ENCODE assay signal across 29 cellular contexts in genomic region chr9:14524881-14525515, GRCh38.
A peak's percentile ranks its signal among the peaks of the same experiment; 100 is the strongest.
DNase-seq lines count a peak whose midpoint lies in the region; ATAC-seq and TF ChIP-seq lines count a peak whose summit lies in the region.
"Had no signal": no experiment of that assay in that cellular context is flagged by ENCODE, and none has a peak within 500 bp of the region (broad histone marks: within the 10 kb centered on the region; RNA-seq: fewer than 3 reads in every experiment).

No MANE protein-coding gene starts in this region.

- TF ChIP-seq CTCF in upper lobe of right lung (IDR thresholded peaks at IDR 0.05) (no peak), Peyer's patch (IDR thresholded peaks at IDR 0.05) (no peak)

- H3K9me3 ChIP-seq in upper lobe of right lung: no peaks in the 10 kb centered on the region
- H3K9me3 ChIP-seq in Peyer's patch: no peaks in the 10 kb centered on the region
- H3K9me3 ChIP-seq: heart right ventricle, MG63, pancreas, stomach, thyroid gland had no signal

- no peak for TF ChIP-seq POLR2A in Peyer's patch (IDR thresholded peaks at IDR 0.05)

- DNase-seq in NCI-H748 (lab: John Stamatoyannopoulos, UW; ENCODE audit: unreplicated experiment) (peak; percentile 16), NCI-H748 treated with DMSO at 0.1 percent for 48 hours (lab: John Stamatoyannopoulos, UW) (no peak), NCI-H187 (lab: John Stamatoyannopoulos, UW) (peak; percentile 56 to 72), OCI-M1 (lab: John Stamatoyannopoulos, UW) (peak; percentile 11), upper lobe of right lung (no peak), Peyer's patch (no peak)
- DNase-seq: activated CD8-positive, alpha-beta T cell treated with anti-CD3 and anti-CD28 coated beads, Interleukin-2, amount 10 ng/mL, durations not matched to agents 7 days and 5 days; aorta; CD8-positive, alpha-beta T cell; DMS153; endodermal cell; foreskin fibroblast; GDM1; H7; heart right ventricle; KG1; mammary epithelial cell; MG63; NCI-H524 treated with DMSO at 0.1 percent for 48 hours; pancreas; small intestine; stimulated activated CD4-positive, alpha-beta T cell treated with anti-CD3 and anti-CD28 coated beads, Interleukin-1b, Interleukin-23, amount 100 ng/mL, for 48 hours; stimulated activated CD8-positive, alpha-beta memory T cell treated with anti-CD3 and anti-CD28 coated beads, Interleukin-4, amount 100 ng/mL, for 48 hours; stomach; T-helper 2 cell; thyroid gland had no signal

- H3K4me1 ChIP-seq in upper lobe of right lung: no peaks in the 10 kb centered on the region
- no peaks in the 10 kb centered on the region for H3K4me1 ChIP-seq in Peyer's patch
- H3K4me1 ChIP-seq: pancreas, stomach, thyroid gland had no signal

- ATAC-seq in upper lobe of right lung (peak; percentile 76), HG02938 (IDR thresholded peaks at IDR 0.05; ENCODE audit: unreplicated experiment) (no peak), HG03521 (IDR thresholded peaks at IDR 0.05; ENCODE audit: unreplicated experiment) (no peak)
- ATAC-seq: activated CD8-positive, alpha-beta T cell treated with anti-CD3 and anti-CD28 coated beads, Interleukin-2, amount 10 ng/mL, durations not matched to agents 7 days and 5 days; CD8-positive, alpha-beta T cell; esophagus mucosa; heart right ventricle; pancreas had no signal

- intact Hi-C loops in upper lobe of right lung (cut with DNase I): no loop called here

- H3K4me3 ChIP-seq in upper lobe of right lung (no peak overlapping the region), Peyer's patch (no peak overlapping the region)
- H3K4me3 ChIP-seq: heart right ventricle, MG63, pancreas, stomach, thyroid gland had no signal

- no peak overlapping the region for H3K27ac ChIP-seq in upper lobe of right lung
- H3K27ac ChIP-seq in Peyer's patch: no peak overlapping the region
- H3K27ac ChIP-seq: heart right ventricle, pancreas, stomach, thyroid gland had no signal

- H3K27me3 ChIP-seq in upper lobe of right lung: no peaks in the 10 kb centered on the region
- H3K27me3 ChIP-seq in Peyer's patch: no peaks in the 10 kb centered on the region
- H3K27me3 ChIP-seq: heart right ventricle, pancreas, stomach, thyroid gland had no signal

- H3K36me3 ChIP-seq in upper lobe of right lung (no peaks in the 10 kb centered on the region), Peyer's patch (no peaks in the 10 kb centered on the region)
- H3K36me3 ChIP-seq: heart right ventricle, MG63, pancreas, stomach, thyroid gland had no signal

Comparison
In these comparisons a context has a peak if more than half of its experiments do, and no peak if none do; other contexts are left out.
1. DNase-seq: peak in NCI-H748 (single experiment), NCI-H187 (2 of 2) and OCI-M1 (single experiment); none in NCI-H748 treated with DMSO at 0.1 percent for 48 hours (single experiment), upper lobe of right lung (single experiment) and Peyer's patch (0 of 3).